14 cellular contexts compared by ENCODE assay signal in the genomic region with DNA sequence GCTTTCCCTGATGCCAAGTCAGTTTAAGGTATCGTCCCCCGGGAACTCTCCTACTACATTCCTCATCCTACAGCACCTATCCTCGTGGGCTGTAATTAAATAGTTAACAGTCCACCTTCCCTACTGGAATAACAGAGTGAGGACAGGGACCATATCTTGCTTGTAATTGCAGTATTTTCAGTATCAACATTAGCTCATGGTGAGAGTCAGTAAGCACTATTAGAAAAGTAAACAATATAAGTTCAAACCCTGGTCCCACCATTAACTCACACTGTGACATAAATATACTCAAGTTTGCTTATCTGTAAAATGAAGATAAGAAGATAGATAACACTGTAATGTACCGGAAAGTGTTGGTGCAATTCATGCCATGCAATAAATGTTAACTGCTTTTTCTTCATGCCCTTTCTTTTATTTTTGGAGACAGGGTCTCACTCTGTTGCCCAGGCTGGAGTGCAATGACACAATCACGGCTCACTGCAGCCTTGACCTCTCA.
"Had no signal": no experiment of that assay in that cellular context is flagged by ENCODE, and none has a peak within 500 bp of the region (broad histone marks: within the 10 kb centered on the region; RNA-seq: fewer than 3 reads in every experiment).

No MANE protein-coding gene starts in this region.

- H3K36me3 ChIP-seq: adrenal gland, esophagus muscularis mucosa, thyroid gland had no signal

- H2AFZ ChIP-seq: parathyroid adenoma had no signal

- H3K4me3 ChIP-seq: adrenal gland, esophagus muscularis mucosa, thyroid gland had no signal

- ATAC-seq: activated CD4-positive, alpha-beta T cell treated with anti-CD3 and anti-CD28 coated beads for 36 hours; activated naive CD4-positive, alpha-beta T cell treated with anti-CD3 and anti-CD28 coated beads, Interleukin-2, amount 50 U/mL, for 72 hours; naive thymus-derived CD8-positive, alpha-beta T cell had no signal

- H3K79me2 ChIP-seq: parathyroid adenoma had no signal

- H3K9ac ChIP-seq: parathyroid adenoma had no signal

- H3K9me3 ChIP-seq: adrenal gland, esophagus muscularis mucosa, thyroid gland had no signal

- H3K27me3 ChIP-seq: adrenal gland, esophagus muscularis mucosa, thyroid gland had no signal

- H3K4me1 ChIP-seq: parathyroid adenoma had no signal

- H3K27ac ChIP-seq: adrenal gland, esophagus muscularis mucosa, parathyroid adenoma, thyroid gland had no signal

- DNase-seq: activated CD4-positive, alpha-beta T cell treated with anti-CD3 and anti-CD28 coated beads for 36 hours; activated CD4-positive, alpha-beta T cell treated with anti-CD3 and anti-CD28 coated beads, Interleukin-2, amount 50 U/mL, for 48 hours; activated gamma-delta T cell treated with Interleukin-2 at 50 U/mL for 16 hours; adrenal gland; effector CD8-positive, alpha-beta T cell; mesenchymal stem cell; naive thymus-derived CD8-positive, alpha-beta T cell; stimulated activated naive CD4-positive, alpha-beta T cell; T-helper 1 cell; T1000; thyroid gland had no signal
